1 cellular context compared by ENCODE assay signal in the genomic region with DNA sequence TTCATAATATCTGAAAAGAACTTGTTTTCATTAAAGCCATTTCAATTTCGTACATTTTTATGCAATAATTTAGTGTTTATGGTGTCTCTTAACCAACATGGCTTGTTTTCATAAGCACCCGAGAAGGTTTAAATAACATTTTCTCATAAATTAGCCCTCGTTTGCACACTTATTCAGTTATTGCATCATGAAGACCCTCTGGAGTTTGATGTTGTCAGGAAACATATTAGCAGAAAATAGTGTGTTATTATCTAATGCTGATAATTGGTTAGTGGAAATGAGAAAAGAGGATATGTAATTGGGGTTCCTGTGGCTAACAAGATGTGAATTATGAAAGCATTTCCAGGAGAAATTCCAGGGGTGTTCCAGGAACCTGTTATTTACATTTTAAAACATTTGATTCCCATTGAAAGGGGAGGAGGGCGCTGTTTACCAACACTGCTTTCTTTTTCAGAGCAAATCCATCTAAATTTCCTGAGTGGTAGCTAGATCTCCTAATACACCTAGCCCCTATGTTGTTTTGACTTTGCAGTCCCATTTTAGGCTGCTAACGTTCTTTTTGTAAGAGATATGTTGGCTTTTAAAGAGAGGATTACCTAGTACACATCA.
TF ChIP-seq lines count a peak whose summit lies in the region.

No MANE protein-coding gene starts in this region.

TF ChIP-seq in H1, 55 proteins besides CTCF, POLR2A, EP300 and RAD21:
- TF ChIP-seq, protein P1, sequence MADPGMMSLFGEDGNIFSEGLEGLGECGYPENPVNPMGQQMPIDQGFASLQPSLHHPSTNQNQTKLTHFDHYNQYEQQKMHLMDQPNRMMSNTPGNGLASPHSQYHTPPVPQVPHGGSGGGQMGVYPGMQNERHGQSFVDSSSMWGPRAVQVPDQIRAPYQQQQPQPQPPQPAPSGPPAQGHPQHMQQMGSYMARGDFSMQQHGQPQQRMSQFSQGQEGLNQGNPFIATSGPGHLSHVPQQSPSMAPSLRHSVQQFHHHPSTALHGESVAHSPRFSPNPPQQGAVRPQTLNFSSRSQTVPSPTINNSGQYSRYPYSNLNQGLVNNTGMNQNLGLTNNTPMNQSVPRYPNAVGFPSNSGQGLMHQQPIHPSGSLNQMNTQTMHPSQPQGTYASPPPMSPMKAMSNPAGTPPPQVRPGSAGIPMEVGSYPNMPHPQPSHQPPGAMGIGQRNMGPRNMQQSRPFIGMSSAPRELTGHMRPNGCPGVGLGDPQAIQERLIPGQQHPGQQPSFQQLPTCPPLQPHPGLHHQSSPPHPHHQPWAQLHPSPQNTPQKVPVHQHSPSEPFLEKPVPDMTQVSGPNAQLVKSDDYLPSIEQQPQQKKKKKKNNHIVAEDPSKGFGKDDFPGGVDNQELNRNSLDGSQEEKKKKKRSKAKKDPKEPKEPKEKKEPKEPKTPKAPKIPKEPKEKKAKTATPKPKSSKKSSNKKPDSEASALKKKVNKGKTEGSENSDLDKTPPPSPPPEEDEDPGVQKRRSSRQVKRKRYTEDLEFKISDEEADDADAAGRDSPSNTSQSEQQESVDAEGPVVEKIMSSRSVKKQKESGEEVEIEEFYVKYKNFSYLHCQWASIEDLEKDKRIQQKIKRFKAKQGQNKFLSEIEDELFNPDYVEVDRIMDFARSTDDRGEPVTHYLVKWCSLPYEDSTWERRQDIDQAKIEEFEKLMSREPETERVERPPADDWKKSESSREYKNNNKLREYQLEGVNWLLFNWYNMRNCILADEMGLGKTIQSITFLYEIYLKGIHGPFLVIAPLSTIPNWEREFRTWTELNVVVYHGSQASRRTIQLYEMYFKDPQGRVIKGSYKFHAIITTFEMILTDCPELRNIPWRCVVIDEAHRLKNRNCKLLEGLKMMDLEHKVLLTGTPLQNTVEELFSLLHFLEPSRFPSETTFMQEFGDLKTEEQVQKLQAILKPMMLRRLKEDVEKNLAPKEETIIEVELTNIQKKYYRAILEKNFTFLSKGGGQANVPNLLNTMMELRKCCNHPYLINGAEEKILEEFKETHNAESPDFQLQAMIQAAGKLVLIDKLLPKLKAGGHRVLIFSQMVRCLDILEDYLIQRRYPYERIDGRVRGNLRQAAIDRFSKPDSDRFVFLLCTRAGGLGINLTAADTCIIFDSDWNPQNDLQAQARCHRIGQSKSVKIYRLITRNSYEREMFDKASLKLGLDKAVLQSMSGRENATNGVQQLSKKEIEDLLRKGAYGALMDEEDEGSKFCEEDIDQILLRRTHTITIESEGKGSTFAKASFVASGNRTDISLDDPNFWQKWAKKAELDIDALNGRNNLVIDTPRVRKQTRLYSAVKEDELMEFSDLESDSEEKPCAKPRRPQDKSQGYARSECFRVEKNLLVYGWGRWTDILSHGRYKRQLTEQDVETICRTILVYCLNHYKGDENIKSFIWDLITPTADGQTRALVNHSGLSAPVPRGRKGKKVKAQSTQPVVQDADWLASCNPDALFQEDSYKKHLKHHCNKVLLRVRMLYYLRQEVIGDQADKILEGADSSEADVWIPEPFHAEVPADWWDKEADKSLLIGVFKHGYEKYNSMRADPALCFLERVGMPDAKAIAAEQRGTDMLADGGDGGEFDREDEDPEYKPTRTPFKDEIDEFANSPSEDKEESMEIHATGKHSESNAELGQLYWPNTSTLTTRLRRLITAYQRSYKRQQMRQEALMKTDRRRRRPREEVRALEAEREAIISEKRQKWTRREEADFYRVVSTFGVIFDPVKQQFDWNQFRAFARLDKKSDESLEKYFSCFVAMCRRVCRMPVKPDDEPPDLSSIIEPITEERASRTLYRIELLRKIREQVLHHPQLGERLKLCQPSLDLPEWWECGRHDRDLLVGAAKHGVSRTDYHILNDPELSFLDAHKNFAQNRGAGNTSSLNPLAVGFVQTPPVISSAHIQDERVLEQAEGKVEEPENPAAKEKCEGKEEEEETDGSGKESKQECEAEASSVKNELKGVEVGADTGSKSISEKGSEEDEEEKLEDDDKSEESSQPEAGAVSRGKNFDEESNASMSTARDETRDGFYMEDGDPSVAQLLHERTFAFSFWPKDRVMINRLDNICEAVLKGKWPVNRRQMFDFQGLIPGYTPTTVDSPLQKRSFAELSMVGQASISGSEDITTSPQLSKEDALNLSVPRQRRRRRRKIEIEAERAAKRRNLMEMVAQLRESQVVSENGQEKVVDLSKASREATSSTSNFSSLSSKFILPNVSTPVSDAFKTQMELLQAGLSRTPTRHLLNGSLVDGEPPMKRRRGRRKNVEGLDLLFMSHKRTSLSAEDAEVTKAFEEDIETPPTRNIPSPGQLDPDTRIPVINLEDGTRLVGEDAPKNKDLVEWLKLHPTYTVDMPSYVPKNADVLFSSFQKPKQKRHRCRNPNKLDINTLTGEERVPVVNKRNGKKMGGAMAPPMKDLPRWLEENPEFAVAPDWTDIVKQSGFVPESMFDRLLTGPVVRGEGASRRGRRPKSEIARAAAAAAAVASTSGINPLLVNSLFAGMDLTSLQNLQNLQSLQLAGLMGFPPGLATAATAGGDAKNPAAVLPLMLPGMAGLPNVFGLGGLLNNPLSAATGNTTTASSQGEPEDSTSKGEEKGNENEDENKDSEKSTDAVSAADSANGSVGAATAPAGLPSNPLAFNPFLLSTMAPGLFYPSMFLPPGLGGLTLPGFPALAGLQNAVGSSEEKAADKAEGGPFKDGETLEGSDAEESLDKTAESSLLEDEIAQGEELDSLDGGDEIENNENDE (IDR thresholded peaks at IDR 0.05; ENCODE audit: insufficient replicate concordance, low read length) = peak; percentile 65
- TF ChIP-seq BRCA1 (IDR thresholded peaks at IDR 0.05; ENCODE audit: low read depth, low read length) (no peak), POLR2AphosphoS5 (IDR thresholded peaks at IDR 0.05; ENCODE audit: low read depth, low read length) (no peak), RNF2 (IDR thresholded peaks at IDR 0.05; ENCODE audit: borderline replicate concordance, low read depth, low read length, missing control alignments, poor library complexity, severe bottlenecking) (no peak), ASH2L (IDR thresholded peaks at IDR 0.05; ENCODE audit: low read length) (no peak), TAF7 (optimal IDR thresholded peaks at IDR 0.05; ENCODE audit: borderline replicate concordance, low read depth, low read length) (no peak), NRF1 (IDR thresholded peaks at IDR 0.05; ENCODE audit: low read depth, low read length) (no peak), CEBPB (IDR thresholded peaks at IDR 0.05; ENCODE audit: low read depth, low read length) (peak; percentile 57; the same call in 1 of the 2 replicates), JUND (IDR thresholded peaks at IDR 0.05; ENCODE audit: low read length) (no peak), CBX5 (IDR thresholded peaks at IDR 0.05; ENCODE audit: low read depth, low read length) (no peak), RFX5 (IDR thresholded peaks at IDR 0.05; ENCODE audit: borderline replicate concordance, low read depth, low read length) (no peak)
- TF ChIP-seq, protein P2, sequence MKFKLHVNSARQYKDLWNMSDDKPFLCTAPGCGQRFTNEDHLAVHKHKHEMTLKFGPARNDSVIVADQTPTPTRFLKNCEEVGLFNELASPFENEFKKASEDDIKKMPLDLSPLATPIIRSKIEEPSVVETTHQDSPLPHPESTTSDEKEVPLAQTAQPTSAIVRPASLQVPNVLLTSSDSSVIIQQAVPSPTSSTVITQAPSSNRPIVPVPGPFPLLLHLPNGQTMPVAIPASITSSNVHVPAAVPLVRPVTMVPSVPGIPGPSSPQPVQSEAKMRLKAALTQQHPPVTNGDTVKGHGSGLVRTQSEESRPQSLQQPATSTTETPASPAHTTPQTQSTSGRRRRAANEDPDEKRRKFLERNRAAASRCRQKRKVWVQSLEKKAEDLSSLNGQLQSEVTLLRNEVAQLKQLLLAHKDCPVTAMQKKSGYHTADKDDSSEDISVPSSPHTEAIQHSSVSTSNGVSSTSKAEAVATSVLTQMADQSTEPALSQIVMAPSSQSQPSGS (IDR thresholded peaks at IDR 0.05; ENCODE audit: low read length) = no peak
- TF ChIP-seq, protein P3, sequence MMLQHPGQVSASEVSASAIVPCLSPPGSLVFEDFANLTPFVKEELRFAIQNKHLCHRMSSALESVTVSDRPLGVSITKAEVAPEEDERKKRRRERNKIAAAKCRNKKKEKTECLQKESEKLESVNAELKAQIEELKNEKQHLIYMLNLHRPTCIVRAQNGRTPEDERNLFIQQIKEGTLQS (IDR thresholded peaks at IDR 0.05; ENCODE audit: insufficient read depth, low read depth, low read length) = no peak
TF ChIP-seq in H1: peak in this region for 2.
